In genomic region chr2:179410552-179411356, GRCh38 we compare ENCODE assay signal across 9 cellular contexts.
A peak's percentile ranks its signal among the peaks of the same experiment; 100 is the strongest.
DNase-seq lines count a peak whose midpoint lies in the region; ATAC-seq, FAIRE-seq and TF ChIP-seq lines count a peak whose summit lies in the region.
"Had no signal": no experiment of that assay in that cellular context is flagged by ENCODE, and none has a peak within 500 bp of the region (broad histone marks: within the 10 kb centered on the region; RNA-seq: fewer than 3 reads in every experiment).

No MANE protein-coding gene starts in this region.

- POLR2A ChIA-PET in activated CD8-positive, alpha-beta T cell treated with anti-CD3 and anti-CD28 coated beads for 36 hours (lab: Charles Lee): no interaction called here

- no peaks in the 10 kb centered on the region for H3K9me3 Mint-ChIP-seq in activated CD8-positive, alpha-beta T cell treated with anti-CD3 and anti-CD28 coated beads for 36 hours
- H3K9me3 Mint-ChIP-seq: natural killer cell treated with Interleukin-12 subunit alpha and Interleukin-12 subunit beta and Interleukin-15 and Interleukin-18, amount 100 ng/mL, for 72 hours had no signal

- whole genome bisulfite sequencing in prostate gland: 43% methylated on average over 8 of the region's 8 CpGs

- H3K27ac Mint-ChIP-seq in activated CD8-positive, alpha-beta T cell treated with anti-CD3 and anti-CD28 coated beads for 36 hours: no peak overlapping the region
- H3K27ac Mint-ChIP-seq in T-helper 17 cell: no peak overlapping the region
- H3K27ac Mint-ChIP-seq: natural killer cell treated with Interleukin-12 subunit alpha and Interleukin-12 subunit beta and Interleukin-15 and Interleukin-18, amount 100 ng/mL, for 72 hours had no signal

- H3K4me1 Mint-ChIP-seq in activated CD8-positive, alpha-beta T cell treated with anti-CD3 and anti-CD28 coated beads for 36 hours (ENCODE audit: low read depth): peaks cover 2% of the 10 kb centered on the region
- H3K4me1 Mint-ChIP-seq in T-helper 17 cell: no peaks in the 10 kb centered on the region

- ATAC-seq in HG03095 (IDR thresholded peaks at IDR 0.05; ENCODE audit: unreplicated experiment) (peak; percentile 69), T-helper 17 cell (no peak)
- no peak for ATAC-seq in activated CD8-positive, alpha-beta T cell treated with anti-CD3 and anti-CD28 coated beads for 36 hours

- H3K4me1 ChIP-seq in prostate gland (replicated peaks): no peaks in the 10 kb centered on the region

- DNase-seq in AG20443 (ENCODE audit: low spot score) (peak; percentile 72), GM18507 (ENCODE audit: extremely low spot score, insufficient read length, low read depth) (no peak), NCI-H2171 treated with DMSO at 0.1 percent for 48 hours (lab: John Stamatoyannopoulos, UW) (peak; percentile 56), head of caudate nucleus (peak in 39 of 42 donors; percentile 4 to 80 (median 51)), prostate gland (ENCODE audit: low spot score) (peak; percentile 26), T-helper 17 cell (no peak)
- DNase-seq in activated CD8-positive, alpha-beta T cell treated with anti-CD3 and anti-CD28 coated beads for 36 hours: peak; percentile 42

- peak; percentile 73 for FAIRE-seq in GM18507 (lab: Jason Lieb, UNC)

- H3K36me3 Mint-ChIP-seq in activated CD8-positive, alpha-beta T cell treated with anti-CD3 and anti-CD28 coated beads for 36 hours (ENCODE audit: low read depth): no peaks in the 10 kb centered on the region
- H3K36me3 Mint-ChIP-seq in T-helper 17 cell (ENCODE audit: low read depth): no peaks in the 10 kb centered on the region

- TF ChIP-seq CTCF in activated CD8-positive, alpha-beta T cell treated with anti-CD3 and anti-CD28 coated beads for 36 hours (IDR thresholded peaks at IDR 0.05): peak; percentile 65
- peak in 3 of 4 experiments; percentile 47 to 62 (median 56) for TF ChIP-seq CTCF in prostate gland (IDR thresholded peaks at IDR 0.05)

- H3K36me3 ChIP-seq in prostate gland: no peaks in the 10 kb centered on the region

- H3K27me3 Mint-ChIP-seq in activated CD8-positive, alpha-beta T cell treated with anti-CD3 and anti-CD28 coated beads for 36 hours: peaks cover 19% of the 10 kb centered on the region
- peaks cover 20% of the 10 kb centered on the region for H3K27me3 Mint-ChIP-seq in T-helper 17 cell

- H3K27ac ChIP-seq in prostate gland: no peak overlapping the region

- intact Hi-C loops in activated CD8-positive, alpha-beta T cell treated with anti-CD3 and anti-CD28 coated beads for 36 hours (cut with micrococcal nuclease): no loop called here
- intact Hi-C loops in head of caudate nucleus (cut with DNase I) (no loop called here), prostate gland (cut with DNase I) (no loop called here)

- CTCF ChIA-PET in activated CD8-positive, alpha-beta T cell treated with anti-CD3 and anti-CD28 coated beads for 36 hours (lab: Charles Lee): interaction anchor here (0.7 to 1.5 kb wide), 14 partner anchors 8 to 643 kb away, joined by 3 to 8 read pairs (median 3); no protein-coding TSS in a partner anchor

- no peak for TF ChIP-seq POLR2A in prostate gland (IDR thresholded peaks at IDR 0.05)

- H3K4me3 Mint-ChIP-seq in activated CD8-positive, alpha-beta T cell treated with anti-CD3 and anti-CD28 coated beads for 36 hours: no peak overlapping the region
- no peak overlapping the region for H3K4me3 Mint-ChIP-seq in T-helper 17 cell
- H3K4me3 Mint-ChIP-seq: natural killer cell treated with Interleukin-12 subunit alpha and Interleukin-12 subunit beta and Interleukin-15 and Interleukin-18, amount 100 ng/mL, for 72 hours had no signal

- H3K9me3 ChIP-seq in prostate gland (no peaks in the 10 kb centered on the region), T-helper 17 cell (ENCODE audit: control insufficient read depth, low read length, poor library complexity, severe bottlenecking) (no peaks in the 10 kb centered on the region)

- no peaks in the 10 kb centered on the region for H3K27me3 ChIP-seq in prostate gland (replicated peaks; ENCODE audit: insufficient read depth)

- no peak overlapping the region for H3K4me3 ChIP-seq in prostate gland

Comparison
In these comparisons a context has a peak if more than half of its experiments do, and no peak if none do; other contexts are left out.
1. DNase-seq: peak in AG20443 (single experiment), NCI-H2171 treated with DMSO at 0.1 percent for 48 hours (single experiment), activated CD8-positive, alpha-beta T cell treated with anti-CD3 and anti-CD28 coated beads for 36 hours (single experiment), head of caudate nucleus (39 of 42) and prostate gland (single experiment); none in GM18507 (single experiment) and T-helper 17 cell (0 of 3).